Comparison of ENCODE assay signal across 18 cellular contexts in the genomic region with DNA sequence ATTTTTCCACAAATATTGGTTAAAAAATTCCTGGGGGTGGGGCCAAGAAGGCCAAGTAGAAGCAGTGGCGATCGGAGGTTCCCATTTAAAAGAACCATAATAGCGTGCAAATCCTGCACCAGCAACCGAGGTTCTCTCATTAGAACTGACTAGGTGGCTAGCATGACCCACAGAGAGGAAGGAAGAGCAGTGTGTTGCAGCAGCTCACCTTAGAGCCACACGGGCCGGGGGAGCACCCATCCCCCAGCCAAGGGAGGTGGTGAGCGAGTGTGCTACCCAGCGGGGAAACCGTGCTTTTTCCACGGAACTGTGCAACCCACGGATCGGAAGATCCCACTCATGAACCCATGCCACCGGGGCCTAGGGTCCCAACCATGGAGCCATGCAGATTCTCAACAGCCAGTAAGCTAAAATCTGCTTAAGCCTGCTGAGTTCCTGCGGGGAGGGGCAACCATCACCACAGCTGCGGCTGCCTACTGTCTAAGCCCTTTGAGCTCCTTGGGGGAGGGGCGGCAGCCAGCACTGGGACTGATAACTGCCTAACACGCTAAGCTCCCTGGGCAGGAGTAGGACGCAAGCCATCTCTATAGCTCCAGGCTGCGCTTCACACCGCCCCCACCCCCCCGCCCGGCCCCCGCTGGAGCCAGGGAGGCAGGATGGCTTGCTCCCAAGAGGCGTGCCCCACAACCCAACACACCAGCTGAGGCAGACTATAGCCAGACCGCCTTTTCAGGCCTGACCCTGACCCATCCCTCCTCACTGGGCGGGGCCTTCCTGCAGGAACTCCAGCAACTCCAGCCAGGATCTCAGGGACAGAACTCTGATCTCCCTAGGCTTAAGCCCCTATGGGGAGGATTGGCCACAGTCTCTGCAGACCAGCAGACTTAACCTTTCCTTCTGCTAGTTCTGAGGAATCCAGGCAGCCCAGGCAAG. TPM values are rescaled to one million over a fixed set of nuclear protein-coding genes. Genes with fewer than 3 reads are reported as not detected.
A peak's percentile ranks its signal among the peaks of the same experiment; 100 is the strongest.
DNase-seq lines count a peak whose midpoint lies in the region; ATAC-seq and TF ChIP-seq lines count a peak whose summit lies in the region.
"Had no signal": no experiment of that assay in that cellular context is flagged by ENCODE, and none has a peak within 500 bp of the region (broad histone marks: within the 10 kb centered on the region; RNA-seq: fewer than 3 reads in every experiment).

No MANE protein-coding gene starts in this region.

- TF ChIP-seq CTCF in A673 (conservative IDR thresholded peaks at IDR 0.05; ENCODE audit: low read depth, low read length), result no peak
- TF ChIP-seq CTCF in gastroesophageal sphincter (IDR thresholded peaks at IDR 0.05), result no peak

- POLR2A ChIA-PET in A673 (lab: Charles Lee; ENCODE audit: low non-redundant PET), result no interaction called here
- POLR2A ChIA-PET in activated CD8-positive, alpha-beta T cell treated with anti-CD3 and anti-CD28 coated beads, Interleukin-2, amount 10 ng/mL, durations not matched to agents 7 days and 5 days (lab: Charles Lee), result interaction anchor here (0.7 kb wide), 1 partner anchor 15 kb away, joined by 3 read pairs; no protein-coding TSS in a partner anchor

- H3K36me3 ChIP-seq in A673 (ENCODE audit: insufficient read depth, low read length, poor library complexity, severe bottlenecking) (no peaks in the 10 kb centered on the region), HUES64 (ENCODE audit: insufficient read depth, low read length) (no peaks in the 10 kb centered on the region), gastroesophageal sphincter (no peaks in the 10 kb centered on the region)
- H3K36me3 ChIP-seq: heart right ventricle, thoracic aorta had no signal

- peaks cover 52% of the 10 kb centered on the region for H3K27me3 Mint-ChIP-seq in activated CD8-positive, alpha-beta T cell treated with anti-CD3 and anti-CD28 coated beads, Interleukin-2, amount 10 ng/mL, durations not matched to agents 7 days and 5 days (ENCODE audit: low read depth)

- H3K4me3 Mint-ChIP-seq in activated CD8-positive, alpha-beta T cell treated with anti-CD3 and anti-CD28 coated beads, Interleukin-2, amount 10 ng/mL, durations not matched to agents 7 days and 5 days, result peak overlapping the region; percentile 22
- H3K4me3 Mint-ChIP-seq: activated T-helper 17 cell treated with anti-CD3 and anti-CD28 coated beads, Interleukin-2, amount 50 U/mL, for 72 hours had no signal

- H3K4me3 ChIP-seq in A673 (ENCODE audit: low read depth, low read length, poor library complexity, severe bottlenecking) (no peak overlapping the region), HUES64 (ENCODE audit: low read length) (peak overlapping the region; percentile 37), gastroesophageal sphincter (no peak overlapping the region)
- H3K4me3 ChIP-seq: coronary artery, heart right ventricle, psoas muscle, thoracic aorta had no signal

- intact Hi-C loops in A673 (cut with micrococcal nuclease; ENCODE audit: unreplicated experiment), result no loop called here

- no TSS peak for BruUV-seq in A673 (replicated peaks; lab: Mats Ljungman, UMichigan)

- TF ChIP-seq POLR2A in gastroesophageal sphincter (IDR thresholded peaks at IDR 0.05), result no peak

- WGBS in HUES64, result 23% methylated on average over 23 of the region's 26 CpGs
- WGBS in gastroesophageal sphincter (ENCODE audit: low coverage in 1 of 2), 2 donors, result 30 to 52% methylated on average over 9 to 10 of the region's 26 CpGs

- H3K4me1 ChIP-seq in A673 (ENCODE audit: insufficient read depth, low read length, poor library complexity, severe bottlenecking) (no peaks in the 10 kb centered on the region), HUES64 (ENCODE audit: insufficient read depth, low read length) (peaks cover 18% of the 10 kb centered on the region), gastroesophageal sphincter (peaks cover 0 to 7% (median 0%) of the 10 kb centered on the region in 3 donors)
- H3K4me1 ChIP-seq: psoas muscle had no signal

- no peaks in the 10 kb centered on the region for H3K9me3 Mint-ChIP-seq in activated CD8-positive, alpha-beta T cell treated with anti-CD3 and anti-CD28 coated beads, Interleukin-2, amount 10 ng/mL, durations not matched to agents 7 days and 5 days (ENCODE audit: insufficient read depth)
- H3K9me3 Mint-ChIP-seq: activated T-helper 17 cell treated with anti-CD3 and anti-CD28 coated beads, Interleukin-2, amount 50 U/mL, for 72 hours had no signal

- no peaks in the 10 kb centered on the region for H3K36me3 Mint-ChIP-seq in activated CD8-positive, alpha-beta T cell treated with anti-CD3 and anti-CD28 coated beads, Interleukin-2, amount 10 ng/mL, durations not matched to agents 7 days and 5 days (ENCODE audit: low read depth)

- H3K4me1 Mint-ChIP-seq in activated CD8-positive, alpha-beta T cell treated with anti-CD3 and anti-CD28 coated beads, Interleukin-2, amount 10 ng/mL, durations not matched to agents 7 days and 5 days (ENCODE audit: low read depth), result peaks cover 11% of the 10 kb centered on the region
- H3K4me1 Mint-ChIP-seq: activated T-helper 17 cell treated with anti-CD3 and anti-CD28 coated beads, Interleukin-2, amount 50 U/mL, for 72 hours had no signal

- H3K27me3 ChIP-seq in A673 (replicated peaks; ENCODE audit: insufficient read depth, low read depth, low read length, poor library complexity) (peaks cover 35% of the 10 kb centered on the region), HUES64 (ENCODE audit: insufficient read depth, low read length) (peaks cover 6% of the 10 kb centered on the region), gastroesophageal sphincter (peaks cover 36% of the 10 kb centered on the region)

- CTCF ChIA-PET in A673 (lab: Charles Lee), result no interaction called here
- CTCF ChIA-PET in activated CD8-positive, alpha-beta T cell treated with anti-CD3 and anti-CD28 coated beads, Interleukin-2, amount 10 ng/mL, durations not matched to agents 7 days and 5 days (lab: Charles Lee), result interaction anchor here (1.1 to 2.1 kb wide), 5 partner anchors 11 to 215 kb away, joined by 3 to 8 read pairs (median 4); a partner anchor contains a TSS

- H3K27ac Mint-ChIP-seq in activated CD8-positive, alpha-beta T cell treated with anti-CD3 and anti-CD28 coated beads, Interleukin-2, amount 10 ng/mL, durations not matched to agents 7 days and 5 days, result peak overlapping the region; percentile 44
- H3K27ac Mint-ChIP-seq: activated T-helper 17 cell treated with anti-CD3 and anti-CD28 coated beads, Interleukin-2, amount 50 U/mL, for 72 hours had no signal

- H3K9me3 ChIP-seq in A673 (ENCODE audit: low read depth, low read length, poor library complexity, severe bottlenecking) (no peaks in the 10 kb centered on the region), HUES64 (ENCODE audit: insufficient read depth, low read depth, low read length) (no peaks in the 10 kb centered on the region), gastroesophageal sphincter (no peaks in the 10 kb centered on the region)
- H3K9me3 ChIP-seq: heart right ventricle, psoas muscle, thoracic aorta had no signal

- peak overlapping the region; percentile 51; the same call in 1 of the 2 replicates for H3K9ac ChIP-seq in HUES64 (ENCODE audit: low read depth, low read length)

- ATAC-seq in activated CD8-positive, alpha-beta T cell treated with anti-CD3 and anti-CD28 coated beads, Interleukin-2, amount 10 ng/mL, durations not matched to agents 7 days and 5 days, result peak; percentile 65
- no peak for ATAC-seq in gastroesophageal sphincter
- ATAC-seq: activated T-helper 17 cell treated with anti-CD3 and anti-CD28 coated beads, Interleukin-2, amount 50 U/mL, for 72 hours; left ventricle myocardium superior; psoas muscle had no signal

- peak; percentile 39 for DNase-seq in A673 (ENCODE audit: low spot score)
- peak; percentile 58 for DNase-seq in activated CD8-positive, alpha-beta T cell treated with anti-CD3 and anti-CD28 coated beads, Interleukin-2, amount 10 ng/mL, durations not matched to agents 7 days and 5 days
- peak; percentile 92 for DNase-seq in islet precursor cell
- DNase-seq in globus pallidus (ENCODE audit: low spot score), result no peak
- no peak for DNase-seq in DMS153 (lab: John Stamatoyannopoulos, UW)
- DNase-seq in COLO668 (lab: John Stamatoyannopoulos, UW; ENCODE audit: unreplicated experiment), result no peak
- DNase-seq: activated CD4-positive, alpha-beta T cell treated with anti-CD3 and anti-CD28 coated beads, Interleukin-2, amount 50 U/mL, for 48 hours; aorta; heart right ventricle; left ventricle myocardium superior; NCI-H2029; psoas muscle; stimulated activated CD4-positive, alpha-beta T cell treated with anti-CD3 and anti-CD28 coated beads, Interleukin-1b, Interleukin-23, amount 100 ng/mL, for 48 hours had no signal

- no peak overlapping the region for H3K27ac ChIP-seq in A673 (ENCODE audit: low read depth, low read length, poor library complexity, severe bottlenecking)
- H3K27ac ChIP-seq in HUES64 (ENCODE audit: low read depth, low read length), result no peak overlapping the region
- H3K27ac ChIP-seq in gastroesophageal sphincter, result no peak overlapping the region
- H3K27ac ChIP-seq: coronary artery, heart right ventricle, psoas muscle, thoracic aorta had no signal

- TF ChIP-seq EP300 in gastroesophageal sphincter (IDR thresholded peaks at IDR 0.05), result no peak

RNA-seq across cellular contexts. Expression of a gene that starts 20.9 kb away (rescaled TPM):
- total RNA-seq in A673 (2021) (42.8 and 51.6 TPM in 2 replicates), gastroesophageal sphincter (10 to 100 TPM; 27.7 to 56.4 (median 49.8) TPM)
- 33.1 TPM for polyA plus RNA-seq in HUES64 (2013, experiment 1 of 2)
- 33.2 TPM for polyA plus RNA-seq in HUES64 (2013, experiment 2 of 2)
- total RNA-seq in activated CD8-positive, alpha-beta T cell treated with anti-CD3 and anti-CD28 coated beads, Interleukin-2, amount 10 ng/mL, durations not matched to agents 7 days and 5 days, result 10 to 100 TPM; 30.5 to 33.2 TPM

RNA-seq across cellular contexts. Expression of a gene that starts 44.9 kb away (rescaled TPM):
- total RNA-seq in A673 (2021) (26.4 and 26.7 TPM in 2 replicates), gastroesophageal sphincter (10 to 100 TPM in 3 of 4 donors, 1 to 10 TPM in 1; 9.9 to 20.9 (median 18.8) TPM)
- 23.4 TPM for polyA plus RNA-seq in HUES64 (2013, experiment 1 of 2)
- polyA plus RNA-seq in HUES64 (2013, experiment 2 of 2), result 22.6 TPM
- 10 to 100 TPM; 17.1 to 19.9 TPM for total RNA-seq in activated CD8-positive, alpha-beta T cell treated with anti-CD3 and anti-CD28 coated beads, Interleukin-2, amount 10 ng/mL, durations not matched to agents 7 days and 5 days

Comparison
In these comparisons a context has a peak if more than half of its experiments do, and no peak if none do; other contexts are left out.
1. DNase-seq: peak in A673 (single experiment), activated CD8-positive, alpha-beta T cell treated with anti-CD3 and anti-CD28 coated beads, Interleukin-2, amount 10 ng/mL, durations not matched to agents 7 days and 5 days (single experiment) and islet precursor cell (single experiment); none in globus pallidus (single experiment), DMS153 (single experiment) and COLO668 (single experiment).